ENCODE assay signal across 8 cellular contexts in the genomic region with DNA sequence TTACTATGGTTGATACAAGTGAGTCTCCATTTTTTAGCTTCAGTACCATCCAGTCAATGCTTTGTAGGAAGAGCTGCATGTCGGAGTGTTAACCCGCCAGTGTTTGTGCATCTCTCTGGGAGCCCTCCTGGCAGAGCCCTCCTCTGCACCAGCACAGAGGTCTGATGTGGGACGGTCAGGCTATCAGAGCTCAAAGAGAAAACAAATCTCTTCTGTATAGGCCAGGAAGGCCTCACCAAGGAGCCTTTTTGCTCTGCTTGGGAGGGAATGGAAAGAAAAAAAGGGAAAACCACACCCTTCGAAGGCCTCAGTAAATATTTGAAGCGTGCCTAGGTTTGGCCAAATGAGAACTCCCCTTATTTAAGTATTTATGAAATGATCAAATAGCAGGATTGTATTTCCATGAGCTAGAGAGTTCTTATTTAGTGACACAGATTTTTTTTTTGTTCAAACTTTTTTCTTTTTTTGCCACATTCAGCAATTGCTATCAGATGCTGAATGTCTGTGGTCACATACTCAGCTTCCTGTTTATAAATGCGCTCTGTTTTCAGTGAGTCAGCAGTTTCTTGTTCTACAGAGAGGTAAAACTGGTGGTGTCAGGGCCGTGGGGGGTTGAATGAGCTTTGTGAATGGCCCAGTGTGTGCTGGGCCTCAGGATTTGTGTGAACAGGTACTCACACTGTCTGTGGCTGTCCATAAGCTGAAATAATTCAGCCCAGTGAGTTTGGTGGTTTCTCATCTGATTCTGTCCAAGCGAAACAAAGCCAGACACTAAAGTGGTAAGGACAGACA.
A peak's percentile ranks its signal among the peaks of the same experiment; 100 is the strongest.
DNase-seq lines count a peak whose midpoint lies in the region; ATAC-seq lines count a peak whose summit lies in the region.

No MANE protein-coding gene starts in this region.

- DNase-seq in NK-92 treated with Interleukin-12 subunit alpha and Interleukin-12 subunit beta, amount 100 ng/mL, for 24 hours (lab: John Stamatoyannopoulos, UW), result peak; percentile 81
- DNase-seq in NK-92 (lab: John Stamatoyannopoulos, UW; ENCODE audit: unreplicated experiment), result no peak
- peak in 1 of 3 donors; percentile 13 for DNase-seq in T-helper 17 cell
- peak; percentile 69 for DNase-seq in brain pericyte (ENCODE audit: low read depth, low spot score)
- peak; percentile 88 for DNase-seq in kidney tubule cell (ENCODE audit: low spot score)
- DNase-seq in stimulated activated CD4-positive, alpha-beta T cell treated with anti-CD3 and anti-CD28 coated beads, TNF-alpha, amount 100 ng/mL, for 24 hours (ENCODE audit: low read depth in 3 of 3), result peak; percentile 5 to 9 (median 6)
- DNase-seq in mesenteric fat pad (ENCODE audit: low spot score), result no peak

- H3K27me3 Mint-ChIP-seq in T-helper 17 cell, result no peaks in the 10 kb centered on the region

- peak overlapping the region; percentile 77 for H3K4me3 Mint-ChIP-seq in T-helper 17 cell

- peaks cover 29% of the 10 kb centered on the region for H3K4me1 Mint-ChIP-seq in T-helper 17 cell

- peak; percentile 84 for ATAC-seq in HG03354 (IDR thresholded peaks at IDR 0.05; ENCODE audit: poor library complexity, severe bottlenecking, unreplicated experiment)
- ATAC-seq in T-helper 17 cell, result peak; percentile 95

- no peaks in the 10 kb centered on the region for H3K36me3 Mint-ChIP-seq in T-helper 17 cell (ENCODE audit: low read depth)

- peak overlapping the region; percentile 82 for H3K27ac Mint-ChIP-seq in T-helper 17 cell

- H3K9me3 ChIP-seq in T-helper 17 cell (ENCODE audit: control insufficient read depth, low read length, poor library complexity, severe bottlenecking), result no peaks in the 10 kb centered on the region

Comparison
In these comparisons a context has a peak if more than half of its experiments do, and no peak if none do; other contexts are left out.
1. DNase-seq: peak in NK-92 treated with Interleukin-12 subunit alpha and Interleukin-12 subunit beta, amount 100 ng/mL, for 24 hours (single experiment), brain pericyte (single experiment), kidney tubule cell (single experiment) and stimulated activated CD4-positive, alpha-beta T cell treated with anti-CD3 and anti-CD28 coated beads, TNF-alpha, amount 100 ng/mL, for 24 hours (3 of 3); none in NK-92 (single experiment) and mesenteric fat pad (single experiment).